Comparison of ENCODE assay signal across 8 cellular contexts in the genomic region with DNA sequence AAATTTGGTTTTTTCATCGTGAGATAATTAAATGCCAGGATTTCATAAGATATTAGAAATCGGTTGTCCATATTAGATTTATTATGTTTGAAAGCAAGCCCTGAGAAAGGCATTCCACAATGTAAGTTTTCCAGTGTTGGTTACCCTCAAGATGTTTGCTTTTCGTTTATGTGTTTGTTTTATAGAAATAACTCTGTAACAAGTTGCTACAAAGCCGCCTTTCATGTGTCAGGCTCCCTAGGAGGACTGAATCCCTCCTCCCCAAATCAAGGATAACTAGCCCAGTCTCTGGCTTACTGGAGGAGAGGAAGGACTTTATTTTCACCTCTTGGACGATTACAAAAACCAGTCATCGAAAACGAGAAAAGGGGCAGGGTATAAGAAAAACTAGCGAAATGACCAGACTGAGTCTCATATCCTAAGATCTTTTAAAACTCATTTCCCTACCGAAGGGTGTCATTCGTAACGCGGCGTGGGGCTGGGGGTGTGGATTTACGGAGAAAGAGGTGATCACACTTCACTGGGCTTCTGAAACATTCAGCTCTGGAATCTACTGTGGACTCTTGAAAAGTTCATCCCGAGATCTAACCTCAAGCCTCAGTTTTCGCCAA. TPM values are rescaled to one million over a fixed set of nuclear protein-coding genes. Genes with fewer than 3 reads are reported as not detected.
A peak's percentile ranks its signal among the peaks of the same experiment; 100 is the strongest.
DNase-seq lines count a peak whose midpoint lies in the region; ATAC-seq, FAIRE-seq and TF ChIP-seq lines count a peak whose summit lies in the region.

No MANE protein-coding gene starts in this region.

- H3K27me3 ChIP-seq in hepatocyte (no peaks in the 10 kb centered on the region), smooth muscle cell (ENCODE audit: low read depth) (no peaks in the 10 kb centered on the region)

- H3K36me3 Mint-ChIP-seq in activated CD4-positive, alpha-beta T cell treated with anti-CD3 and anti-CD28 coated beads for 36 hours (ENCODE audit: low read depth) = peaks cover 7% of the 10 kb centered on the region
- H3K36me3 Mint-ChIP-seq in activated CD8-positive, alpha-beta T cell treated with anti-CD3 and anti-CD28 coated beads for 36 hours (ENCODE audit: low read depth) = peaks cover 6% of the 10 kb centered on the region

- H3K4me1 Mint-ChIP-seq in activated CD4-positive, alpha-beta T cell treated with anti-CD3 and anti-CD28 coated beads for 36 hours = peaks cover 37% of the 10 kb centered on the region
- H3K4me1 Mint-ChIP-seq in activated CD8-positive, alpha-beta T cell treated with anti-CD3 and anti-CD28 coated beads for 36 hours (ENCODE audit: low read depth) = peaks cover 42% of the 10 kb centered on the region

- peak overlapping the region; percentile 90 for H3K4me3 ChIP-seq in hepatocyte
- peak overlapping the region; percentile 87 for H3K4me3 ChIP-seq in smooth muscle cell

- H3K79me2 ChIP-seq in hepatocyte = peaks cover 59% of the 10 kb centered on the region
- H3K79me2 ChIP-seq in smooth muscle cell (ENCODE audit: low read depth) = peaks cover 37% of the 10 kb centered on the region

- H3K4me1 ChIP-seq in hepatocyte (ENCODE audit: insufficient read depth) = no peaks in the 10 kb centered on the region
- H3K4me1 ChIP-seq in smooth muscle cell (ENCODE audit: low read depth) = peaks cover 23% of the 10 kb centered on the region

- H3K9me3 Mint-ChIP-seq in activated CD4-positive, alpha-beta T cell treated with anti-CD3 and anti-CD28 coated beads for 36 hours (ENCODE audit: low read depth) = no peaks in the 10 kb centered on the region
- no peaks in the 10 kb centered on the region for H3K9me3 Mint-ChIP-seq in activated CD8-positive, alpha-beta T cell treated with anti-CD3 and anti-CD28 coated beads for 36 hours

- H2AFZ ChIP-seq in hepatocyte (peak overlapping the region; percentile 89), smooth muscle cell (ENCODE audit: low read depth) (peak overlapping the region; percentile 98)

- H4K20me1 ChIP-seq in hepatocyte (ENCODE audit: insufficient read depth, poor library complexity, severe bottlenecking) = peaks cover 21% of the 10 kb centered on the region
- peaks cover 22% of the 10 kb centered on the region for H4K20me1 ChIP-seq in smooth muscle cell (ENCODE audit: low read depth)

- peak; percentile 75 for DNase-seq in activated CD4-positive, alpha-beta T cell treated with anti-CD3 and anti-CD28 coated beads for 36 hours
- no peak for DNase-seq in activated CD4-positive, alpha-beta T cell treated with anti-CD3 and anti-CD28 coated beads, Interleukin-2, amount 50 U/mL, for 1 hour
- peak; percentile 68 for DNase-seq in activated CD8-positive, alpha-beta T cell treated with anti-CD3 and anti-CD28 coated beads for 36 hours
- DNase-seq in hepatocyte (ENCODE audit: low spot score) (no peak), smooth muscle cell (lab: John Stamatoyannopoulos, UW; ENCODE audit: unreplicated experiment) (no peak), HTR-8/SVneo (ENCODE audit: insufficient read length, low spot score) (no peak)

- H3K27me3 Mint-ChIP-seq in activated CD4-positive, alpha-beta T cell treated with anti-CD3 and anti-CD28 coated beads for 36 hours = no peaks in the 10 kb centered on the region
- H3K27me3 Mint-ChIP-seq in activated CD8-positive, alpha-beta T cell treated with anti-CD3 and anti-CD28 coated beads for 36 hours = no peaks in the 10 kb centered on the region

- H3K36me3 ChIP-seq in hepatocyte (replicated peaks; ENCODE audit: insufficient read depth, low read depth) (no peaks in the 10 kb centered on the region), smooth muscle cell (ENCODE audit: low read depth) (no peaks in the 10 kb centered on the region)

- 4% methylated on average over 16 of the region's 16 CpGs for WGBS in hepatocyte (ENCODE audit: low lambda C conversion rate, missing lambda C conversion rate)
- WGBS in smooth muscle cell (ENCODE audit: low lambda C conversion rate) = 7% methylated on average over 16 of the region's 16 CpGs

- CTCF ChIA-PET in activated CD4-positive, alpha-beta T cell treated with anti-CD3 and anti-CD28 coated beads for 36 hours (lab: Charles Lee) = interaction anchor here (0.7 to 1.2 kb wide), 4 partner anchors 18 to 260 kb away, joined by 3 to 4 read pairs (median 3); a partner anchor contains a TSS
- CTCF ChIA-PET in activated CD8-positive, alpha-beta T cell treated with anti-CD3 and anti-CD28 coated beads for 36 hours (lab: Charles Lee) = interaction anchor here (0.9 to 1.4 kb wide), 3 partner anchors 10 to 18 kb away, joined by 4 to 5 read pairs (median 5); no protein-coding TSS in a partner anchor

- H3K4me2 ChIP-seq in hepatocyte (peak overlapping the region; percentile 82), smooth muscle cell (peak overlapping the region; percentile 88)

- FAIRE-seq in HTR-8/SVneo (lab: Jason Lieb, UNC) = no peak

- H3K27ac ChIP-seq in hepatocyte = peak overlapping the region; percentile 99
- H3K27ac ChIP-seq in smooth muscle cell (ENCODE audit: low read depth) = peak overlapping the region; percentile 69

- H3F3A ChIP-seq in smooth muscle cell (ENCODE audit: low read depth) = peaks cover 5% of the 10 kb centered on the region

- ATAC-seq in activated CD4-positive, alpha-beta T cell treated with anti-CD3 and anti-CD28 coated beads for 36 hours = peak; percentile 39
- ATAC-seq in HG02943 (IDR thresholded peaks at IDR 0.05; ENCODE audit: low read depth, unreplicated experiment) (peak; percentile 12), HG02840 (IDR thresholded peaks at IDR 0.05; ENCODE audit: low FRiP score, unreplicated experiment) (no peak)
- peak; percentile 25 for ATAC-seq in activated CD8-positive, alpha-beta T cell treated with anti-CD3 and anti-CD28 coated beads for 36 hours

- no peaks in the 10 kb centered on the region for H3K9me3 ChIP-seq in hepatocyte (ENCODE audit: low read depth)
- H3K9me3 ChIP-seq in smooth muscle cell (replicated peaks; ENCODE audit: low read depth) = no peaks in the 10 kb centered on the region

- H3K4me3 Mint-ChIP-seq in activated CD4-positive, alpha-beta T cell treated with anti-CD3 and anti-CD28 coated beads for 36 hours = peak overlapping the region; percentile 98
- H3K4me3 Mint-ChIP-seq in activated CD8-positive, alpha-beta T cell treated with anti-CD3 and anti-CD28 coated beads for 36 hours = peak overlapping the region; percentile 97

- peak overlapping the region; percentile 82 for H3K9ac ChIP-seq in smooth muscle cell (ENCODE audit: low read depth)

- intact Hi-C loops in activated CD4-positive, alpha-beta T cell treated with anti-CD3 and anti-CD28 coated beads for 36 hours (cut with DNase I, micrococcal nuclease) = loop anchor here (1.0 to 5.0 kb wide), 17 partner anchors 39 to 838 kb away; a partner anchor contains a TSS
- intact Hi-C loops in activated CD8-positive, alpha-beta T cell treated with anti-CD3 and anti-CD28 coated beads for 36 hours (cut with micrococcal nuclease) = no loop called here

- peak overlapping the region; percentile 95 for H3K27ac Mint-ChIP-seq in activated CD4-positive, alpha-beta T cell treated with anti-CD3 and anti-CD28 coated beads for 36 hours
- H3K27ac Mint-ChIP-seq in activated CD8-positive, alpha-beta T cell treated with anti-CD3 and anti-CD28 coated beads for 36 hours = peak overlapping the region; percentile 98

- POLR2A ChIA-PET in activated CD4-positive, alpha-beta T cell treated with anti-CD3 and anti-CD28 coated beads for 36 hours (lab: Charles Lee) = interaction anchor here (0.7 to 1.2 kb wide), 2 partner anchors 135 to 188 kb away, joined by 3 to 4 read pairs; a partner anchor contains a TSS
- POLR2A ChIA-PET in activated CD8-positive, alpha-beta T cell treated with anti-CD3 and anti-CD28 coated beads for 36 hours (lab: Charles Lee) = interaction anchor here (0.6 to 2.1 kb wide), 12 partner anchors 9 to 348 kb away, joined by 3 to 10 read pairs (median 3); a partner anchor contains a TSS

- H3K9me2 ChIP-seq in hepatocyte (replicated peaks; ENCODE audit: insufficient read depth) = no peaks in the 10 kb centered on the region

- no peak for TF ChIP-seq CTCF in activated CD8-positive, alpha-beta T cell treated with anti-CD3 and anti-CD28 coated beads for 36 hours (IDR thresholded peaks at IDR 0.05)
- no peak for TF ChIP-seq CTCF in hepatocyte (IDR thresholded peaks at IDR 0.05; ENCODE audit: poor library complexity)
- no peak for TF ChIP-seq CTCF in smooth muscle cell (IDR thresholded peaks at IDR 0.05; ENCODE audit: borderline replicate concordance, insufficient read depth, poor library complexity, severe bottlenecking)

RNA-seq across cellular contexts. Expression of a gene that starts 1.0 kb away (rescaled TPM):
- total RNA-seq in activated CD4-positive, alpha-beta T cell treated with anti-CD3 and anti-CD28 coated beads for 36 hours = 10 to 100 TPM; 14.4 to 19.9 TPM
- 10 to 100 TPM; 15.5 to 16.8 TPM for total RNA-seq in activated CD8-positive, alpha-beta T cell treated with anti-CD3 and anti-CD28 coated beads for 36 hours
- total RNA-seq in hepatocyte = 60.0 and 74.3 TPM in 2 replicates
- 24.9 and 25.2 TPM in 2 replicates for polyA plus RNA-seq in hepatocyte
- 46.0 and 50.2 TPM in 2 replicates for total RNA-seq in smooth muscle cell
- polyA plus RNA-seq in smooth muscle cell = 14.1 and 14.9 TPM in 2 replicates

RNA-seq across cellular contexts. Expression of a gene that starts 1.6 kb away (rescaled TPM):
- 1 to 10 TPM; 8.5 to 8.9 TPM for total RNA-seq in activated CD4-positive, alpha-beta T cell treated with anti-CD3 and anti-CD28 coated beads for 36 hours
- 1 to 10 TPM; 7.9 to 8.7 TPM for total RNA-seq in activated CD8-positive, alpha-beta T cell treated with anti-CD3 and anti-CD28 coated beads for 36 hours
- 14.2 and 15.3 TPM in 2 replicates for total RNA-seq in hepatocyte
- 3.5 and 4.5 TPM in 2 replicates for polyA plus RNA-seq in hepatocyte
- total RNA-seq in smooth muscle cell = 6.3 and 9.2 TPM in 2 replicates
- 3.3 and 3.5 TPM in 2 replicates for polyA plus RNA-seq in smooth muscle cell

RNA-seq across cellular contexts. Expression of a gene that starts 49.2 kb away (rescaled TPM):
- 1 to 10 TPM; 2.5 to 3.0 TPM for total RNA-seq in activated CD4-positive, alpha-beta T cell treated with anti-CD3 and anti-CD28 coated beads for 36 hours
- 1 to 10 TPM in 1 of 2 experiments, under 1 TPM in 1; 0.97 to 1.3 TPM for total RNA-seq in activated CD8-positive, alpha-beta T cell treated with anti-CD3 and anti-CD28 coated beads for 36 hours
- 5.8 and 8.0 TPM in 2 replicates for total RNA-seq in hepatocyte
- 4.1 and 6.2 TPM in 2 replicates for polyA plus RNA-seq in hepatocyte
- total RNA-seq in smooth muscle cell = 14.4 and 26.0 TPM in 2 replicates
- 5.8 and 6.1 TPM in 2 replicates for polyA plus RNA-seq in smooth muscle cell

Comparison
In these comparisons a context has a peak if more than half of its experiments do, and no peak if none do; other contexts are left out.
1. DNase-seq: peak in activated CD4-positive, alpha-beta T cell treated with anti-CD3 and anti-CD28 coated beads for 36 hours (single experiment) and activated CD8-positive, alpha-beta T cell treated with anti-CD3 and anti-CD28 coated beads for 36 hours (single experiment); none in activated CD4-positive, alpha-beta T cell treated with anti-CD3 and anti-CD28 coated beads, Interleukin-2, amount 50 U/mL, for 1 hour (single experiment), hepatocyte (single experiment), smooth muscle cell (single experiment) and HTR-8/SVneo (single experiment).